In the genomic region with DNA sequence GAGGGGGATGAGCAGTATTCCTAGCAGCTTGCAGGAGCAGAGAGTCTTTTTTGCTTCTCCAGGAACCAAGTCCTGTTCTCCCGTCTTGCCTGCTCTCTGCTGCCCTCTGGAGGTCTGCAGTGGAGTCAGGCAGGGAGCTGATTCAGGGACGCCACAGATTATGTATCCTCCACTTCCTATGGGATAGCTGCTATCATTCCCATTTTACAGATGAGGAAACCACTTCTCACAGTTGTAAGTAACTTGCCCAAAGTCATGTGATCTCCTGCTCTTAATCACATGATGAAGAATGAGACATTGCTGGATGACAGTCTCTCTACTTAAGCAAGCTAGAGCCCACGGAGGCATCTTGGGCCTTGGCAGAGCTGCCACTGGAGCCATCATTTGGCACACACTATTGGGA, we compare ENCODE assay signal across 7 cellular contexts. TPM values are rescaled to one million over a fixed set of nuclear protein-coding genes. Genes with fewer than 3 reads are reported as not detected.
A peak's percentile ranks its signal among the peaks of the same experiment; 100 is the strongest.
DNase-seq lines count a peak whose midpoint lies in the region; ATAC-seq and TF ChIP-seq lines count a peak whose summit lies in the region.

No MANE protein-coding gene starts in this region.

- H3K4me3 ChIP-seq in ascending aorta (no peak overlapping the region), right cardiac atrium (ENCODE audit: low read length) (no peak overlapping the region), sigmoid colon (no peak overlapping the region)

- H3K4me1 ChIP-seq in ascending aorta (no peaks in the 10 kb centered on the region), right cardiac atrium (ENCODE audit: control insufficient read depth, insufficient read depth, low read length) (no peaks in the 10 kb centered on the region), sigmoid colon (no peaks in the 10 kb centered on the region)

- intact Hi-C loops in ascending aorta (cut with DNase I) (loop anchor here (5.0 to 10.0 kb wide), 2 partner anchors 190 to 513 kb away; a partner anchor contains a TSS), right cardiac atrium (cut with DNase I) (loop anchor here in 3 of 4 donors (5.0 to 10.0 kb wide), 3 partner anchors 80 to 510 kb away; a partner anchor contains a TSS), sigmoid colon (cut with DNase I) (loop anchor here (2.0 to 10.0 kb wide), 2 partner anchors 84 to 510 kb away; a partner anchor contains a TSS)

- ATAC-seq in right cardiac atrium (peak; percentile 74 to 90), HG02623 (IDR thresholded peaks at IDR 0.05; ENCODE audit: unreplicated experiment) (no peak)

- H3K36me3 ChIP-seq in ascending aorta = peaks cover 4 to 14% of the 10 kb centered on the region in 2 donors
- peaks cover 0 to 28% (median 2%) of the 10 kb centered on the region in 4 donors for H3K36me3 ChIP-seq in sigmoid colon

- WGBS in right cardiac atrium = 32% methylated on average over 3 of the region's 3 CpGs
- 32 to 39% methylated on average over 3 of the region's 3 CpGs for WGBS in sigmoid colon, 2 donors

- TF ChIP-seq POLR2A in sigmoid colon (IDR thresholded peaks at IDR 0.05) = no peak

- no peak overlapping the region for H3K27ac ChIP-seq in ascending aorta
- H3K27ac ChIP-seq in right cardiac atrium (ENCODE audit: low read length) = no peak overlapping the region
- H3K27ac ChIP-seq in sigmoid colon = no peak overlapping the region

- no peak for TF ChIP-seq EP300 in sigmoid colon (IDR thresholded peaks at IDR 0.05)

- H3K27me3 ChIP-seq in ascending aorta (no peaks in the 10 kb centered on the region), right cardiac atrium (ENCODE audit: control insufficient read depth, insufficient read depth) (no peaks in the 10 kb centered on the region), sigmoid colon (no peaks in the 10 kb centered on the region)

- TF ChIP-seq CTCF in GM12874 (IDR thresholded peaks at IDR 0.05; ENCODE audit: insufficient read depth, low read depth, low read length) (peak; percentile 88), ascending aorta (IDR thresholded peaks at IDR 0.05) (peak; percentile 76 to 96 (median 93)), sigmoid colon (IDR thresholded peaks at IDR 0.05) (peak; percentile 41 to 96 (median 76))

- no peaks in the 10 kb centered on the region for H3K9me3 ChIP-seq in ascending aorta
- no peaks in the 10 kb centered on the region for H3K9me3 ChIP-seq in right cardiac atrium (ENCODE audit: control insufficient read depth, low read length)
- H3K9me3 ChIP-seq in sigmoid colon = no peaks in the 10 kb centered on the region

- DNase-seq in NCI-H1105 treated with DMSO at 0.1 percent for 48 hours (lab: John Stamatoyannopoulos, UW) (peak; percentile 58), T-helper 9 cell (peak; percentile 82), ascending aorta (ENCODE audit: low spot score in 2 of 2) (peak in 1 of 2 donors; percentile 82), right cardiac atrium (peak; percentile 62 to 90 (median 88)), sigmoid colon (peak; percentile 73)

RNA-seq across cellular contexts. Expression of a gene that starts 8.3 kb away (rescaled TPM):
- 0.11 TPM for total RNA-seq in ascending aorta
- total RNA-seq in right cardiac atrium = 1 to 10 TPM in 3 of 4 donors, under 1 TPM in 1; 0.29 to 2.8 (median 1.1) TPM
- polyA plus RNA-seq in right cardiac atrium = 0.79 TPM
- 10 to 100 TPM in 1 of 4 donors, 1 to 10 TPM in 3; 1.5 to 12.2 (median 3.6) TPM for total RNA-seq in sigmoid colon
- polyA plus RNA-seq in sigmoid colon = 1 to 10 TPM in 1 of 3 donors, under 1 TPM in 2; under 0.01 to 1.8 (median 0.23) TPM

RNA-seq across cellular contexts. Expression of a gene that starts 45.2 kb away (rescaled TPM):
- total RNA-seq in ascending aorta = 152 TPM
- total RNA-seq in right cardiac atrium = 100 to 1,000 TPM; 102 to 131 (median 125) TPM
- 71.7 TPM for polyA plus RNA-seq in right cardiac atrium
- total RNA-seq in sigmoid colon = 100 to 1,000 TPM in 3 of 4 donors, 10 to 100 TPM in 1; 99.2 to 137 (median 107) TPM
- 10 to 100 TPM; 67.3 to 93.2 (median 69.4) TPM for polyA plus RNA-seq in sigmoid colon
